ENCODE assay signal across 11 cellular contexts in genomic region chr16:67268136-67268579, GRCh38. TPM values are rescaled to one million over a fixed set of nuclear protein-coding genes. Genes with fewer than 3 reads are reported as not detected.
DNase-seq lines count a peak whose midpoint lies in the region; ATAC-seq and TF ChIP-seq lines count a peak whose summit lies in the region.
"Had no signal": no experiment of that assay in that cellular context is flagged by ENCODE, and none has a peak within 500 bp of the region (broad histone marks: within the 10 kb centered on the region; RNA-seq: fewer than 3 reads in every experiment).

No MANE protein-coding gene starts in this region.

- TF ChIP-seq CTCF in lower lobe of right lung (IDR thresholded peaks at IDR 0.05) (no peak), suprapubic skin (IDR thresholded peaks at IDR 0.05) (no peak)

- H3K36me3 Mint-ChIP-seq in CD4-positive, alpha-beta memory T cell: no peaks in the 10 kb centered on the region
- H3K36me3 Mint-ChIP-seq: naive thymus-derived CD8-positive, alpha-beta T cell had no signal

- CTCF ChIA-PET in CD4-positive, alpha-beta memory T cell (lab: Charles Lee; ENCODE audit: partially characterized antibody): interaction anchor here (1.3 kb wide), 1 partner anchor 10 kb away, joined by 4 read pairs; no protein-coding TSS in a partner anchor

- DNase-seq in Caki2 (ENCODE audit: low read depth) (peak; percentile 91), OCI-M1 (lab: John Stamatoyannopoulos, UW) (peak; percentile 97), dedifferentiated amniotic fluid mesenchymal stem cell (ENCODE audit: extremely low spot score) (peak; percentile 72), lower lobe of right lung (peak; percentile 69), suprapubic skin (ENCODE audit: low spot score in 2 of 2) (no peak)
- no peak for DNase-seq in CD4-positive, alpha-beta memory T cell
- DNase-seq: activated T-cell treated with anti-CD3 and anti-CD28 coated beads, Interleukin-2, amount 50 U/mL, for 72 hours; naive thymus-derived CD8-positive, alpha-beta T cell; NCI-H1694 had no signal

- intact Hi-C loops in lower lobe of right lung (cut with DNase I): no loop called here
- intact Hi-C loops in CD4-positive, alpha-beta memory T cell (cut with micrococcal nuclease): no loop called here

- no peak for TF ChIP-seq POLR2A in suprapubic skin (IDR thresholded peaks at IDR 0.05)

- ATAC-seq in lower lobe of right lung: peak; percentile 85 to 92
- ATAC-seq in HG03196 (IDR thresholded peaks at IDR 0.05; ENCODE audit: unreplicated experiment): no peak
- ATAC-seq in GM21390 (IDR thresholded peaks at IDR 0.05; ENCODE audit: unreplicated experiment): no peak
- ATAC-seq: activated T-cell treated with anti-CD3 and anti-CD28 coated beads, Interleukin-2, amount 50 U/mL, for 72 hours; naive thymus-derived CD8-positive, alpha-beta T cell had no signal

- no peaks in the 10 kb centered on the region for H3K27me3 ChIP-seq in lower lobe of right lung (ENCODE audit: low read depth)
- H3K27me3 ChIP-seq in CD4-positive, alpha-beta memory T cell (ENCODE audit: insufficient read depth, low read length): no peaks in the 10 kb centered on the region
- H3K27me3 ChIP-seq in suprapubic skin: no peaks in the 10 kb centered on the region

- H3K4me1 ChIP-seq in lower lobe of right lung: no peaks in the 10 kb centered on the region
- no peaks in the 10 kb centered on the region for H3K4me1 ChIP-seq in CD4-positive, alpha-beta memory T cell (ENCODE audit: insufficient read depth, low read length)
- H3K4me1 ChIP-seq in suprapubic skin: no peaks in the 10 kb centered on the region

- H3K4me3 Mint-ChIP-seq in CD4-positive, alpha-beta memory T cell: no peak overlapping the region
- H3K4me3 Mint-ChIP-seq: activated T-cell treated with anti-CD3 and anti-CD28 coated beads, Interleukin-2, amount 50 U/mL, for 72 hours; naive thymus-derived CD8-positive, alpha-beta T cell had no signal

- in situ Hi-C loops in Caki2 (cut with HindIII; ENCODE audit: low pct_unique_long_range_greater_than_20kb, low sequenced_read_pairs): no loop called here

- TF ChIP-seq EP300 in suprapubic skin (IDR thresholded peaks at IDR 0.05): no peak

- no peaks in the 10 kb centered on the region for H3K4me1 Mint-ChIP-seq in CD4-positive, alpha-beta memory T cell

- no peaks in the 10 kb centered on the region for H3K36me3 ChIP-seq in lower lobe of right lung
- H3K36me3 ChIP-seq in CD4-positive, alpha-beta memory T cell (ENCODE audit: insufficient read depth, low read length): no peaks in the 10 kb centered on the region
- no peaks in the 10 kb centered on the region for H3K36me3 ChIP-seq in suprapubic skin

- H3K9me3 ChIP-seq in lower lobe of right lung (no peaks in the 10 kb centered on the region), suprapubic skin (no peaks in the 10 kb centered on the region)
- H3K9me3 ChIP-seq in CD4-positive, alpha-beta memory T cell (ENCODE audit: control insufficient read depth in 1 of 2, low read length in 2 of 2): no peaks in the 10 kb centered on the region

- no peaks in the 10 kb centered on the region for H3K9me3 Mint-ChIP-seq in CD4-positive, alpha-beta memory T cell
- H3K9me3 Mint-ChIP-seq: activated T-cell treated with anti-CD3 and anti-CD28 coated beads, Interleukin-2, amount 50 U/mL, for 72 hours; naive thymus-derived CD8-positive, alpha-beta T cell had no signal

- no peak overlapping the region for H3K4me3 ChIP-seq in lower lobe of right lung
- no peak overlapping the region for H3K4me3 ChIP-seq in CD4-positive, alpha-beta memory T cell (ENCODE audit: low read length in 2 of 2)
- no peak overlapping the region for H3K4me3 ChIP-seq in suprapubic skin

- peaks cover 2 to 7% of the 10 kb centered on the region in 2 donors for H3K27me3 Mint-ChIP-seq in CD4-positive, alpha-beta memory T cell

- POLR2A ChIA-PET in CD4-positive, alpha-beta memory T cell (lab: Charles Lee; ENCODE audit: partially characterized antibody): interaction anchor here (0.6 kb wide), 1 partner anchor 82 kb away, joined by 3 read pairs; no protein-coding TSS in a partner anchor

- H3K27ac ChIP-seq in lower lobe of right lung (no peak overlapping the region), suprapubic skin (no peak overlapping the region)
- H3K27ac ChIP-seq in CD4-positive, alpha-beta memory T cell (ENCODE audit: low read depth, low read length): no peak overlapping the region

- no peak overlapping the region for H3K27ac Mint-ChIP-seq in CD4-positive, alpha-beta memory T cell
- H3K27ac Mint-ChIP-seq: activated T-cell treated with anti-CD3 and anti-CD28 coated beads, Interleukin-2, amount 50 U/mL, for 72 hours; naive thymus-derived CD8-positive, alpha-beta T cell had no signal

- WGBS in suprapubic skin: 53% methylated on average over 5 of the region's 5 CpGs

RNA-seq across cellular contexts. Expression of gene PLEKHG4, which starts 11.2 kb away (rescaled TPM):
- total RNA-seq in Caki2 (2014; rRNA removed; shearing (Covaris generic); ENCODE audit: low replicate concordance): 20.5 and 21.2 TPM in 2 replicates
- total RNA-seq in lower lobe of right lung (12.4 TPM), suprapubic skin (10 to 100 TPM; 13.8 to 36.8 (median 26.9) TPM)
- total RNA-seq in CD4-positive, alpha-beta memory T cell: 10 to 100 TPM; 17.3 to 24.0 TPM
- polyA plus RNA-seq in CD4-positive, alpha-beta memory T cell: 1 to 10 TPM; 4.3 to 4.9 TPM

RNA-seq across cellular contexts. Expression of gene SLC9A5, which starts 19.4 kb away (rescaled TPM):
- not detected in 2 replicates for total RNA-seq in Caki2 (2014; rRNA removed; shearing (Covaris generic); ENCODE audit: low replicate concordance)
- total RNA-seq in lower lobe of right lung (2.8 TPM), suprapubic skin (under 1 TPM; 0.26 to 0.64 (median 0.43) TPM)
- total RNA-seq in CD4-positive, alpha-beta memory T cell: 1 to 10 TPM; 1.7 to 2.1 TPM
- polyA plus RNA-seq in CD4-positive, alpha-beta memory T cell: under 1 TPM in 1 of 2 donors, not detected in 1; 0.09 TPM

RNA-seq across cellular contexts. Expression of gene FHOD1, which starts 20.9 kb away (rescaled TPM):
- 4.1 and 6.2 TPM in 2 replicates for total RNA-seq in Caki2 (2014; rRNA removed; shearing (Covaris generic); ENCODE audit: low replicate concordance)
- total RNA-seq in lower lobe of right lung (67.7 TPM), suprapubic skin (10 to 100 TPM in 3 of 4 donors, 1 to 10 TPM in 1; 7.7 to 28.8 (median 15.3) TPM)
- 10 to 100 TPM; 56.0 to 63.3 TPM for total RNA-seq in CD4-positive, alpha-beta memory T cell
- polyA plus RNA-seq in CD4-positive, alpha-beta memory T cell: 1 to 10 TPM; 3.3 to 5.9 TPM

RNA-seq across cellular contexts. Expression of gene TMEM208, which starts 41.2 kb away (rescaled TPM):
- total RNA-seq in Caki2 (2014; rRNA removed; shearing (Covaris generic); ENCODE audit: low replicate concordance): 75.8 and 97.1 TPM in 2 replicates
- total RNA-seq in lower lobe of right lung (33.1 TPM), suprapubic skin (10 to 100 TPM; 32.8 to 46.8 (median 40.0) TPM)
- total RNA-seq in CD4-positive, alpha-beta memory T cell: 10 to 100 TPM; 35.5 to 35.7 TPM
- 10 to 100 TPM; 84.3 to 99.1 TPM for polyA plus RNA-seq in CD4-positive, alpha-beta memory T cell

RNA-seq across cellular contexts. Expression of gene KCTD19, which starts 58.4 kb away (rescaled TPM):
- total RNA-seq in Caki2 (2014; rRNA removed; shearing (Covaris generic); ENCODE audit: low replicate concordance): 0.49 and 5.7 TPM in 2 replicates
- total RNA-seq in lower lobe of right lung: 0.74 TPM
- not detected for total RNA-seq in CD4-positive, alpha-beta memory T cell
- polyA plus RNA-seq in CD4-positive, alpha-beta memory T cell: under 1 TPM in 1 of 2 donors, not detected in 1; 0.10 TPM
- total RNA-seq in suprapubic skin: under 1 TPM in 1 of 4 donors, not detected in 3; 0.25 TPM
- total RNA-seq: naive thymus-derived CD8-positive, alpha-beta T cell had no signal

Comparison
In these comparisons a context has a peak if more than half of its experiments do, and no peak if none do; other contexts are left out.
1. DNase-seq: peak in Caki2 (single experiment), OCI-M1 (single experiment), dedifferentiated amniotic fluid mesenchymal stem cell (single experiment) and lower lobe of right lung (single experiment); none in CD4-positive, alpha-beta memory T cell (0 of 5) and suprapubic skin (0 of 2).
2. ATAC-seq: peak in lower lobe of right lung (2 of 2); none in HG03196 (single experiment) and GM21390 (single experiment).